In genomic region chr9:99387416-99387815, GRCh38 we compare ENCODE assay signal across 17 cellular contexts.
A peak's percentile ranks its signal among the peaks of the same experiment; 100 is the strongest.
DNase-seq lines count a peak whose midpoint lies in the region; ATAC-seq and TF ChIP-seq lines count a peak whose summit lies in the region.
"Had no signal": no experiment of that assay in that cellular context is flagged by ENCODE, and none has a peak within 500 bp of the region (broad histone marks: within the 10 kb centered on the region; RNA-seq: fewer than 3 reads in every experiment).

No MANE protein-coding gene starts in this region.

- DNase-seq in EL: peak; percentile 50
- peak; percentile 40 for DNase-seq in M059J (ENCODE audit: low read depth)
- peak; percentile 20 for DNase-seq in dedifferentiated amniotic fluid mesenchymal stem cell (ENCODE audit: extremely low spot score)
- DNase-seq in coronary artery (ENCODE audit: low spot score): no peak
- no peak for DNase-seq in stimulated activated CD4-positive, alpha-beta T cell treated with anti-CD3 and anti-CD28 coated beads, Interleukin-1b, Interleukin-23, amount 100 ng/mL, for 48 hours
- no peak for DNase-seq in NCI-H1092 (lab: John Stamatoyannopoulos, UW)
- DNase-seq: 8988T; Calu3; CD8-positive, alpha-beta T cell; DMS79 treated with DMSO at 0.1 percent for 48 hours; GDM1; GM23248; KBM-7 had no signal

- H3K4me3 ChIP-seq in mesodermal cell (ENCODE audit: extremely low read depth, insufficient read depth, low read length, poor library complexity, severe bottlenecking) (no peak overlapping the region), coronary artery (no peak overlapping the region)
- H3K4me3 ChIP-seq: BLaER1, GM23248, HAP-1 had no signal

- TF ChIP-seq CTCF in coronary artery (IDR thresholded peaks at IDR 0.05): no peak

- H3K9me3 ChIP-seq in mesodermal cell (ENCODE audit: control insufficient read depth, low read length): no peaks in the 10 kb centered on the region
- H3K9me3 ChIP-seq: BLaER1, HAP-1 had no signal

- no peak for ATAC-seq in HG03439 (IDR thresholded peaks at IDR 0.05; ENCODE audit: unreplicated experiment)
- ATAC-seq: CD8-positive, alpha-beta T cell had no signal

- 100% methylated on average over 1 of the region's 2 CpGs; no CpG with 5 or more reads in 1 of the 2 experiments for WGBS in mesodermal cell (ENCODE audit: insufficient coverage in 2 of 2), 2 experiments

- H3K36me3 ChIP-seq in mesodermal cell (ENCODE audit: control insufficient read depth, insufficient read depth, low read length): no peaks in the 10 kb centered on the region
- H3K36me3 ChIP-seq: BLaER1, HAP-1 had no signal

- peaks cover 21% of the 10 kb centered on the region for H3K4me1 ChIP-seq in mesodermal cell (ENCODE audit: control insufficient read depth, insufficient read depth, low read length, poor library complexity, severe bottlenecking)
- H3K4me1 ChIP-seq: BLaER1, HAP-1 had no signal

- H3K27ac ChIP-seq in mesodermal cell (ENCODE audit: low read depth, low read length, severe bottlenecking) (peak overlapping the region; percentile 18), coronary artery (no peak overlapping the region)
- H3K27ac ChIP-seq: BLaER1, GM23248 had no signal

Comparison
In these comparisons a context has a peak if more than half of its experiments do, and no peak if none do; other contexts are left out.
1. DNase-seq: peak in EL (single experiment), M059J (single experiment) and dedifferentiated amniotic fluid mesenchymal stem cell (single experiment); none in coronary artery (single experiment), stimulated activated CD4-positive, alpha-beta T cell treated with anti-CD3 and anti-CD28 coated beads, Interleukin-1b, Interleukin-23, amount 100 ng/mL, for 48 hours (single experiment) and NCI-H1092 (single experiment).